24 cellular contexts compared by ENCODE assay signal in the genomic region with DNA sequence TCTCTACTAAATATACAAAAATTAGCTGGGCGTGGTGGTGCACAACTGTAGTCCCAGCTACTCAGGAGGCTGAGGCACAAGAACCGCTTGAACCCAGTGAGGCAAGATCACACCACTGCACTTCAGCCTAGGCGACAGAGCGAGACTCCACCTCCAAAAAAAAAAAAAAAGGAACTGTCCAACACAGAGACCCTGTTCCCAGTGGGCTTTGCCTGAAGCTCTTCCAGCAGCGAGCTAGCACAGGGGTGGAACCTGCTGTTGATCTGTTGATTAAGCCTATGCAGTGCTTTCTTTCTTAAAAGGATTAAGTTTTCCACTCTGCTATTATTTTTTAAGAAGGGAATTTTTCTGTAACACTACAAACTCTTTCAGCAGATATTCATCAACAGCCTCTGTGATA.
"Had no signal": no experiment of that assay in that cellular context is flagged by ENCODE, and none has a peak within 500 bp of the region (broad histone marks: within the 10 kb centered on the region; RNA-seq: fewer than 3 reads in every experiment).

No MANE protein-coding gene starts in this region.

- H3K4me1 ChIP-seq: gastrocnemius medialis, heart right ventricle, left lung, lower lobe of right lung had no signal

- H3K27ac ChIP-seq: epithelial cell of prostate, esophagus squamous epithelium, gastrocnemius medialis, heart right ventricle, left lung, lower lobe of right lung had no signal

- DNase-seq: cortex of kidney; effector CD8-positive, alpha-beta T cell; effector memory CD8-positive, alpha-beta T cell; endodermal cell; erythroblast; esophagus squamous epithelium; foreskin fibroblast; foreskin melanocyte; gastrocnemius medialis; glutamatergic neuron; head of caudate nucleus; heart right ventricle; hippocampal formation; left cardiac atrium; left lung; left ventricle myocardium superior; lower lobe of right lung; mesenchymal stem cell; midbrain; naive thymus-derived CD4-positive, alpha-beta T cell; natural killer cell had no signal

- H3K27me3 ChIP-seq: gastrocnemius medialis, left lung had no signal

- H3K27me3 Mint-ChIP-seq: dendritic cell treated with granulocyte-macrophage colony-stimulating factor and Interleukin-4, amounts not matched to agents 40 ng/mL and 50 ng/mL, for 4 days had no signal

- H3K36me3 ChIP-seq: esophagus squamous epithelium, gastrocnemius medialis, heart right ventricle, left lung, lower lobe of right lung had no signal

- H3K4me3 ChIP-seq: esophagus squamous epithelium, gastrocnemius medialis, heart right ventricle, left lung, lower lobe of right lung had no signal

- H3K4me3 Mint-ChIP-seq: dendritic cell treated with granulocyte-macrophage colony-stimulating factor and Interleukin-4, amounts not matched to agents 40 ng/mL and 50 ng/mL, for 4 days; effector memory CD8-positive, alpha-beta T cell; endodermal cell; naive thymus-derived CD4-positive, alpha-beta T cell; natural killer cell had no signal

- ATAC-seq: effector memory CD8-positive, alpha-beta T cell; esophagus mucosa; gastrocnemius medialis; heart right ventricle; left cardiac atrium; left lung; left ventricle myocardium superior; lower lobe of right lung; naive thymus-derived CD4-positive, alpha-beta T cell; natural killer cell had no signal

- H3K27ac Mint-ChIP-seq: dendritic cell treated with granulocyte-macrophage colony-stimulating factor and Interleukin-4, amounts not matched to agents 40 ng/mL and 50 ng/mL, for 4 days; effector memory CD8-positive, alpha-beta T cell; endodermal cell; naive thymus-derived CD4-positive, alpha-beta T cell; natural killer cell had no signal

- H3K4me1 Mint-ChIP-seq: endodermal cell; naive thymus-derived CD4-positive, alpha-beta T cell; natural killer cell had no signal

- H3K9me3 ChIP-seq: esophagus squamous epithelium, gastrocnemius medialis, heart right ventricle, left lung, lower lobe of right lung had no signal

- H3K9me3 Mint-ChIP-seq: dendritic cell treated with granulocyte-macrophage colony-stimulating factor and Interleukin-4, amounts not matched to agents 40 ng/mL and 50 ng/mL, for 4 days; effector memory CD8-positive, alpha-beta T cell; endodermal cell; natural killer cell had no signal

- H3K36me3 Mint-ChIP-seq: naive thymus-derived CD4-positive, alpha-beta T cell; natural killer cell had no signal
